In the genomic region with DNA sequence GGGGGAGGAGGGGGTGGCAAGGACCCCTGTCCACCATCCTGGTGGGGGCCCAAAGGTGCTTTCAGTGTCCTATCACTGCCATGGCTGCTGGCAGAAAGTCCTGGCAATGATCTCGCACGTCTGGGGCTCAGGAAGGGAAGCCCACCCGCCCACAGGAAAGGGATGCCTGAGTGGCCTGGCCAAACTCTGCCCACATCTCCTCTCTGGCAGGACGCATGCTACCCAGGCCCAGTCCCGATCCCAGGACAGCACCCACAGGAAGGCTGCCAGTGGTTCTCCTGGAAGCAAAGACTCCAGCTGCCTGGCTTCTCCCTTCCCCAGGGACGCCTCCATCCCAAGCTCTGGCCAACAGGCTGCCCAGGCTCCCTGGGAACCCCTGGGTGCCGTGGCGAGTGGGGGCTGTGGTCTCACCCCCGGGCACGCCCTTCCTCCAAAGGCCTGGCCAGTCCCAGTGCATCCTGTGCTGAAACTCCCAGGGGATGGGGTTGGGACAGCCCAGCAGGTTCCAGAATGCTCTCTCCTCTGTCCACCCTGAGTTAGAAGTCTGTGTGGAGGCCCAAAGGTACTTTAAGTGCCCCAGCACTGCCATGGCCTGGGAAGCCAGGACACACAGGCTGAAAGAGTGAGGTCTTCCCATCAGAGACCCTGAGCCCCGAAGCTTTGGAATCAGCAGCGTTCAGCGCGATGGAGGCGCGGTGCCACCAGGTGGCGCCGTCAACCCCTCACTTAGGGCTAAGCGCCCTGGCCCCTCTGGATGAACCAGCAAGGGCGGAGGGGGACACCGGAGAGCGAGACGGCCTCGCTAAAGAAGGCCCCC, we compare ENCODE assay signal across 8 cellular contexts. TPM values are rescaled to one million over a fixed set of nuclear protein-coding genes. Genes with fewer than 3 reads are reported as not detected.
DNase-seq lines count a peak whose midpoint lies in the region; ATAC-seq and TF ChIP-seq lines count a peak whose summit lies in the region.

No MANE protein-coding gene starts in this region.

- no peak for ATAC-seq in HG03196 (IDR thresholded peaks at IDR 0.05; ENCODE audit: unreplicated experiment)

- H3K4me3 Mint-ChIP-seq in activated CD4-positive, alpha-beta memory T cell treated with anti-CD3 and anti-CD28 coated beads for 36 hours = no peak overlapping the region

- CTCF ChIA-PET in activated CD4-positive, alpha-beta memory T cell treated with anti-CD3 and anti-CD28 coated beads for 36 hours (lab: Charles Lee) = interaction anchor here (0.6 to 6.5 kb wide), 56 partner anchors 9 to 622 kb away, joined by 3 to 149 read pairs (median 4); partner anchors contain the start of genes KLF11 and TAF1B

- H3K27me3 Mint-ChIP-seq in activated CD4-positive, alpha-beta memory T cell treated with anti-CD3 and anti-CD28 coated beads for 36 hours = peaks cover 5% of the 10 kb centered on the region

- DNase-seq in D341Med (ENCODE audit: low spot score) (peak; percentile 89), HFF-Myc (ENCODE audit: extremely low read depth, low read depth) (no peak), NCI-H748 (lab: John Stamatoyannopoulos, UW; ENCODE audit: unreplicated experiment) (peak; percentile 77), mesenteric fat pad (ENCODE audit: low spot score) (peak; percentile 92)
- DNase-seq in activated CD4-positive, alpha-beta memory T cell treated with anti-CD3 and anti-CD28 coated beads for 36 hours = peak; percentile 80
- DNase-seq in effector CD4-positive, alpha-beta T cell = peak; percentile 54
- peak; percentile 53 to 69 for DNase-seq in stimulated activated CD8-positive, alpha-beta memory T cell treated with anti-CD3 and anti-CD28 coated beads, Interleukin-2, amount 100 ng/mL, for 48 hours (ENCODE audit: low read depth in 2 of 2)

- intact Hi-C loops in activated CD4-positive, alpha-beta memory T cell treated with anti-CD3 and anti-CD28 coated beads for 36 hours (cut with micrococcal nuclease) = loop anchor here (1.0 to 5.0 kb wide), 3 partner anchors 101 to 235 kb away; partner anchors contain the start of gene GRHL1

- peaks cover 14% of the 10 kb centered on the region for H3K4me1 Mint-ChIP-seq in activated CD4-positive, alpha-beta memory T cell treated with anti-CD3 and anti-CD28 coated beads for 36 hours (ENCODE audit: low read depth)

- no peak overlapping the region for H3K27ac Mint-ChIP-seq in activated CD4-positive, alpha-beta memory T cell treated with anti-CD3 and anti-CD28 coated beads for 36 hours

- no peak overlapping the region for H3K4me3 ChIP-seq in HFF-Myc (replicated peaks; ENCODE audit: low read depth, low read length)

- no peaks in the 10 kb centered on the region for H3K36me3 Mint-ChIP-seq in activated CD4-positive, alpha-beta memory T cell treated with anti-CD3 and anti-CD28 coated beads for 36 hours

- peak; percentile 96 for TF ChIP-seq CTCF in HFF-Myc (IDR thresholded peaks at IDR 0.05; ENCODE audit: low read depth, low read length, missing control alignments)

- H3K9me3 Mint-ChIP-seq in activated CD4-positive, alpha-beta memory T cell treated with anti-CD3 and anti-CD28 coated beads for 36 hours = no peaks in the 10 kb centered on the region

- POLR2A ChIA-PET in activated CD4-positive, alpha-beta memory T cell treated with anti-CD3 and anti-CD28 coated beads for 36 hours (lab: Charles Lee) = interaction anchor here (0.6 to 2.5 kb wide), 3 partner anchors 11 to 30 kb away, joined by 3 to 7 read pairs (median 3); partner anchors contain the start of gene TAF1B

RNA-seq across cellular contexts. Expression of gene TAF1B, which starts 29.8 kb away (rescaled TPM):
- total RNA-seq in activated CD4-positive, alpha-beta memory T cell treated with anti-CD3 and anti-CD28 coated beads for 36 hours = 10 to 100 TPM; 32.6 TPM
- total RNA-seq in mesenteric fat pad = 31.2 TPM
